ENCODE assay signal across 14 cellular contexts in the genomic region with DNA sequence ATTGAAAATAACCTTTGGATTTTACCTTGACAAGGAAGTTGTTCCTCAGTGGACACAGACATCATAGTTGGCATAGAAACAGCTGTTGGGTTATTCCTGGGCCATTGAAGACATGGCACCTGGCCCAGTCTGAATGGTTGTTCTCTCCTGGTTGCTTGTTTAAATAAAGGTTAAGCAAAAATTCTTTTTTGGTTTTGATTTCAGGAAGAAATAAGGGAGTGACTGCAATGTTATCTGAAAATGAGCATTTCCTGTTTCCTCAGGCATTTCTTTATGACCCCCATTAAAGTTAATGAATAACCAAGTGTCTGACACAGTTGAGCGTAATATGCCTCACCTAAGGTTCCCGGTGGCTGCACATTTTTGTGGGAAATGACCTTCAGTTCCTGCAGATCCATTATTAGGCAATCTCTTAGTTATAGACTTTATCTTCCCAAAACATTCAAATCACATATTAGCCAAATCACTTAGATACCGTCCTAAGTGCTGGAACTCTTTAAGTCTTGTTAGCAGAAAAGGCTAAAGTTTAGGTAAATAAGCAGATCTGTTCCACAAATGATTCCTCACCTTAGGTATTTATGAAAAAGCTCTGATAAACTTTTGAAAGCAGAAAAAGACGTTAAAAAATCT.
DNase-seq lines count a peak whose midpoint lies in the region; ATAC-seq and TF ChIP-seq lines count a peak whose summit lies in the region.
"Had no signal": no experiment of that assay in that cellular context is flagged by ENCODE, and none has a peak within 500 bp of the region (broad histone marks: within the 10 kb centered on the region; RNA-seq: fewer than 3 reads in every experiment).

No MANE protein-coding gene starts in this region.

- no peak overlapping the region for H3K27ac ChIP-seq in HEK293 (ENCODE audit: extremely low read depth, low read depth, low read length)
- peak overlapping the region in 2 of 4 donors; percentile 20 to 61 for H3K27ac ChIP-seq in Peyer's patch
- no peak overlapping the region for H3K27ac ChIP-seq in gastroesophageal sphincter
- H3K27ac ChIP-seq: esophagus squamous epithelium, vagina had no signal

- TF ChIP-seq EP300 in gastroesophageal sphincter (IDR thresholded peaks at IDR 0.05), result no peak

- WGBS in gastroesophageal sphincter (ENCODE audit: low coverage in 1 of 2), 2 donors, result 40 to 66% methylated on average over 4 of the region's 4 CpGs

- H3K27me3 ChIP-seq in Peyer's patch, result no peaks in the 10 kb centered on the region
- H3K27me3 ChIP-seq in gastroesophageal sphincter, result no peaks in the 10 kb centered on the region
- H3K27me3 ChIP-seq: esophagus squamous epithelium, vagina had no signal

- no peaks in the 10 kb centered on the region for H3K4me1 ChIP-seq in HEK293 (ENCODE audit: control insufficient read depth, insufficient read depth, low read length)
- no peaks in the 10 kb centered on the region for H3K4me1 ChIP-seq in Peyer's patch
- no peaks in the 10 kb centered on the region for H3K4me1 ChIP-seq in gastroesophageal sphincter
- H3K4me1 ChIP-seq: esophagus squamous epithelium, vagina had no signal

- POLR2A ChIA-PET in HEK293 (lab: Yijun Ruan, JAX), result interaction anchor here (1.1 kb wide), 1 partner anchor 9 kb away, joined by 5 read pairs; no protein-coding TSS in a partner anchor

- H3K9me3 ChIP-seq in HEK293 (ENCODE audit: control insufficient read depth, insufficient read depth, low read depth, low read length), result no peaks in the 10 kb centered on the region
- H3K9me3 ChIP-seq in Peyer's patch, result peaks cover 0 to 7% (median 3%) of the 10 kb centered on the region in 4 donors
- peaks cover 0 to 5% (median 0%) of the 10 kb centered on the region in 3 donors for H3K9me3 ChIP-seq in gastroesophageal sphincter
- H3K9me3 ChIP-seq: vagina had no signal

- TF ChIP-seq POLR2A in Peyer's patch (IDR thresholded peaks at IDR 0.05) (no peak), gastroesophageal sphincter (IDR thresholded peaks at IDR 0.05) (no peak)

- no peak for TF ChIP-seq CTCF in HEK293 (tag by site-specific recombination; IDR thresholded peaks at IDR 0.05)
- TF ChIP-seq CTCF in Peyer's patch (IDR thresholded peaks at IDR 0.05), result no peak
- TF ChIP-seq CTCF in gastroesophageal sphincter (IDR thresholded peaks at IDR 0.05), result no peak
- no peak for TF ChIP-seq CTCF in progenitor cell of endocrine pancreas (IDR thresholded peaks at IDR 0.05; ENCODE audit: unreplicated experiment)

- H3K27me3 Mint-ChIP-seq in progenitor cell of endocrine pancreas, result no peaks in the 10 kb centered on the region

- H3K4me3 ChIP-seq in HEK293 (ENCODE audit: low read depth, low read length) (no peak overlapping the region), Peyer's patch (no peak overlapping the region), gastroesophageal sphincter (no peak overlapping the region)
- H3K4me3 ChIP-seq: esophagus squamous epithelium, vagina had no signal

- peaks cover 33% of the 10 kb centered on the region for H3K4me1 Mint-ChIP-seq in progenitor cell of endocrine pancreas (ENCODE audit: low read depth)

- no peak overlapping the region for H3K4me3 Mint-ChIP-seq in progenitor cell of endocrine pancreas (ENCODE audit: low read depth)

- H3K36me3 Mint-ChIP-seq in progenitor cell of endocrine pancreas (ENCODE audit: insufficient read depth), result peaks cover 16% of the 10 kb centered on the region

- CTCF ChIA-PET in HEK293 (lab: Yijun Ruan, JAX), result no interaction called here

- H3K9me3 Mint-ChIP-seq in progenitor cell of endocrine pancreas (ENCODE audit: low read depth), result peaks cover 23% of the 10 kb centered on the region

- H3K36me3 ChIP-seq in HEK293 (ENCODE audit: control insufficient read depth in 2 of 2, insufficient read depth in 1 of 2, low read length in 2 of 2) (no peaks in the 10 kb centered on the region), Peyer's patch (no peaks in the 10 kb centered on the region), gastroesophageal sphincter (no peaks in the 10 kb centered on the region)
- H3K36me3 ChIP-seq: esophagus squamous epithelium, vagina had no signal

- peak overlapping the region; percentile 97 for H3K27ac Mint-ChIP-seq in progenitor cell of endocrine pancreas

- ATAC-seq in gastroesophageal sphincter, result peak; percentile 48

- DNase-seq in Peyer's patch, result peak in 2 of 3 donors; percentile 76 to 86
- DNase-seq in progenitor cell of endocrine pancreas (ENCODE audit: low spot score, unreplicated experiment), result no peak
- DNase-seq in stimulated activated naive CD4-positive, alpha-beta T cell (lab: John Stamatoyannopoulos, UW), result no peak
- no peak for DNase-seq in midbrain (lab: John Stamatoyannopoulos, UW)
- no peak for DNase-seq in RPMI8226
- no peak for DNase-seq in NCI-H2171 (lab: John Stamatoyannopoulos, UW)
- DNase-seq: activated CD8-positive, alpha-beta memory T cell treated with anti-CD3 and anti-CD28 coated beads, Interleukin-2, amount 50 U/mL, for 4 hours; aorta; esophagus squamous epithelium; islet precursor cell; NCI-H1436 treated with DMSO at 0.1 percent for 48 hours had no signal

TF ChIP-seq in HEK293, 187 proteins besides CTCF, POLR2A, EP300 and RAD21:
- TF ChIP-seq ZNF341 (tag by site-specific recombination; IDR thresholded peaks at IDR 0.05; ENCODE audit: low read depth), result no peak
- peak; percentile 78 for TF ChIP-seq HOXD13 (CRISPR knock-in tag; IDR thresholded peaks at IDR 0.05; ENCODE audit: borderline replicate concordance)
TF ChIP-seq in HEK293: peak in this region for 1.

Comparison
In these comparisons a context has a peak if more than half of its experiments do, and no peak if none do; other contexts are left out.
1. DNase-seq: peak in Peyer's patch (2 of 3); none in progenitor cell of endocrine pancreas (single experiment), stimulated activated naive CD4-positive, alpha-beta T cell (0 of 6), midbrain (single experiment), RPMI8226 (single experiment) and NCI-H2171 (single experiment).